21 cellular contexts compared by ENCODE assay signal in the genomic region with DNA sequence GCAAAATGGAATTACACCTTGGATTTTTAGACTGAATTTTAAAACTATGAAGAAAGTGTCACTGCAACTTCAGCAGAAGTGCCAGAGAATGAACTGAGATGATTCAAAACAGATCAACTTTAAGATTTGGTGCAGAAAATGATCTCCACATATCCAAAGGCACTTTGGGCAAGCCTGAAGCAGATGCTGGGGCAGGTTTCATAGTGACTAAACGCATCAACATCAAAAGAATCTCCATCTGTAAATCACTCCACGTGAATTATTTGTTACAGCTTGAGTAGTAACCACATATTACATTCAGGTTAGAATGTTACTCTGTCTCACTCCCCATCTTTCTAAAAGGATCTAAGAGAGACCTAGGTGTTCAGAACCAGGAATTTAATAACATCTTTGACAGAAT.
DNase-seq lines count a peak whose midpoint lies in the region; ATAC-seq, FAIRE-seq and TF ChIP-seq lines count a peak whose summit lies in the region.
"Had no signal": no experiment of that assay in that cellular context is flagged by ENCODE, and none has a peak within 500 bp of the region (broad histone marks: within the 10 kb centered on the region; RNA-seq: fewer than 3 reads in every experiment).

No MANE protein-coding gene starts in this region.

- H3K4me3 ChIP-seq in keratinocyte (ENCODE audit: control insufficient read depth in 2 of 3, extremely low read depth in 1 of 3, insufficient read depth in 2 of 3, low read depth in 1 of 3, low read length in 3 of 3): no peak overlapping the region
- H3K4me3 ChIP-seq: A549, GM23248, HAP-1 had no signal

- ATAC-seq in HG03354 (IDR thresholded peaks at IDR 0.05; ENCODE audit: poor library complexity, severe bottlenecking, unreplicated experiment) (no peak), HG02798 (IDR thresholded peaks at IDR 0.05; ENCODE audit: poor library complexity, unreplicated experiment) (no peak)
- ATAC-seq: A549 had no signal

- H3K4me2 ChIP-seq in keratinocyte (ENCODE audit: control insufficient read depth, extremely low read depth, insufficient read depth, low read depth, low read length): peak overlapping the region; percentile 4
- H3K4me2 ChIP-seq: A549 had no signal

- no peak overlapping the region for H3K9ac ChIP-seq in keratinocyte (ENCODE audit: control insufficient read depth, extremely low read depth, insufficient read depth, low read length)
- H3K9ac ChIP-seq: GM23248 had no signal

- H3K9me3 ChIP-seq in keratinocyte (ENCODE audit: control insufficient read depth, low read depth, low read length): no peaks in the 10 kb centered on the region
- H3K9me3 ChIP-seq: A549, HAP-1 had no signal

- H3K9me1 ChIP-seq in keratinocyte (ENCODE audit: control insufficient read depth, extremely low read depth, insufficient read depth, low read length): no peaks in the 10 kb centered on the region

- TF ChIP-seq CTCF in keratinocyte (optimal IDR thresholded peaks at IDR 0.05 in 1 of 3, IDR thresholded peaks at IDR 0.05 in 1 of 3, conservative IDR thresholded peaks at IDR 0.05 in 1 of 3; ENCODE audit: extremely low read depth in 1 of 3, insufficient read depth in 2 of 3, low read length in 3 of 3): no peak

- H2AFZ ChIP-seq in keratinocyte (ENCODE audit: control insufficient read depth, low read length): no peak overlapping the region
- H2AFZ ChIP-seq: GM23248 had no signal

- H3K79me2 ChIP-seq in keratinocyte (ENCODE audit: control insufficient read depth, insufficient read depth, low read length): no peaks in the 10 kb centered on the region

- no peaks in the 10 kb centered on the region for H3K36me3 ChIP-seq in keratinocyte (ENCODE audit: control insufficient read depth in 2 of 2, extremely low read depth in 1 of 2, insufficient read depth in 2 of 2, low read length in 2 of 2)
- H3K36me3 ChIP-seq: HAP-1 had no signal

- no peaks in the 10 kb centered on the region for H3K27me3 ChIP-seq in keratinocyte (ENCODE audit: control insufficient read depth, extremely low read depth, insufficient read depth, low read length)

- H3K4me1 ChIP-seq in keratinocyte (ENCODE audit: control insufficient read depth, extremely low read depth, insufficient read depth, low read length): peaks cover 6% of the 10 kb centered on the region
- H3K4me1 ChIP-seq: A549, HAP-1 had no signal

- no peaks in the 10 kb centered on the region for H4K20me1 ChIP-seq in keratinocyte (ENCODE audit: control insufficient read depth, extremely low read depth, insufficient read depth, low read length)

- peak; percentile 5 for DNase-seq in DMS 273 (lab: John Stamatoyannopoulos, UW; ENCODE audit: unreplicated experiment)
- DNase-seq in DMS 273 treated with DMSO at 0.1 percent for 48 hours (lab: John Stamatoyannopoulos, UW): no peak
- DNase-seq in epithelial cell of prostate (ENCODE audit: low read depth, low spot score): peak; percentile 44
- peak; percentile 23 for DNase-seq in keratinocyte (ENCODE audit: low read depth, low spot score)
- peak; percentile 44 for DNase-seq in renal cortical epithelial cell (ENCODE audit: low read depth)
- DNase-seq in hippocampal formation (lab: John Stamatoyannopoulos, UW): no peak
- DNase-seq: AML-193; CD4-positive, alpha-beta T cell; DMS53; DND-41; GM23248 had no signal

- dilution Hi-C loops in keratinocyte (cut with MboI; ENCODE audit: extremely low pct_ligation_motif_present, low sequenced_read_pairs): no loop called here

- peak overlapping the region; percentile 18 for H3K27ac ChIP-seq in epithelial cell of prostate
- no peak overlapping the region for H3K27ac ChIP-seq in keratinocyte (ENCODE audit: control insufficient read depth, insufficient read depth, low read length)
- H3K27ac ChIP-seq: 22Rv1, A549, C4-2B, GM23248 had no signal

- peak; percentile 96 for FAIRE-seq in keratinocyte (lab: Jason Lieb, UNC)
- FAIRE-seq: A549, G401.6, GM12891, GM18507, HTR-8/SVneo had no signal

Comparison
In these comparisons a context has a peak if more than half of its experiments do, and no peak if none do; other contexts are left out.
1. DNase-seq: peak in DMS 273 (single experiment), epithelial cell of prostate (single experiment), keratinocyte (single experiment) and renal cortical epithelial cell (single experiment); none in DMS 273 treated with DMSO at 0.1 percent for 48 hours (single experiment) and hippocampal formation (0 of 2).